ENCODE assay signal across 34 cellular contexts in genomic region chr11:92881940-92882339, GRCh38.
"Had no signal": no experiment of that assay in that cellular context is flagged by ENCODE, and none has a peak within 500 bp of the region (broad histone marks: within the 10 kb centered on the region; RNA-seq: fewer than 3 reads in every experiment).

No MANE protein-coding gene starts in this region.

- H3K4me1 Mint-ChIP-seq: activated B cell treated with CpG ODN at 0.5 μM for 24 hours; activated CD4-positive, alpha-beta T cell treated with anti-CD3 and anti-CD28 coated beads, Interleukin-2, amount 10 ng/mL, durations not matched to agents 24 days and 14 days; activated T-helper 17 cell treated with anti-CD3 and anti-CD28 coated beads, Interleukin-2, amount 50 U/mL, for 72 hours had no signal

- H3K27ac Mint-ChIP-seq: activated B cell treated with CpG ODN at 0.5 μM for 24 hours; activated CD4-positive, alpha-beta memory T cell treated with anti-CD3 and anti-CD28 coated beads for 36 hours; activated CD4-positive, alpha-beta T cell treated with anti-CD3 and anti-CD28 coated beads, Interleukin-2, amount 10 ng/mL, durations not matched to agents 24 days and 14 days; activated CD8-positive, alpha-beta T cell treated with anti-CD3 and anti-CD28 coated beads for 36 hours; activated naive CD4-positive, alpha-beta T cell treated with anti-CD3 and anti-CD28 coated beads for 36 hours; activated naive CD4-positive, alpha-beta T cell treated with anti-CD3 and anti-CD28 coated beads, Interleukin-2, amount 50 U/mL, for 72 hours; activated naive CD8-positive, alpha-beta T cell treated with anti-CD3 and anti-CD28 coated beads for 36 hours; activated T-cell treated with anti-CD3 and anti-CD28 coated beads, Interleukin-2, amount 50 U/mL, for 72 hours; activated T-helper 1 cell treated with anti-CD3 and anti-CD28 coated beads, Interleukin-12 subunit alpha, Interleukin-12 subunit beta, Interleukin-2, Interleukin-4 antibody, amounts not matched to agents 30 ng/mL and 10 ng/mL and 1 ng/mL, durations not matched to agents 14 hours and 24 hours and 36 hours; activated T-helper 17 cell treated with anti-CD3 and anti-CD28 coated beads, Interleukin-2, amount 50 U/mL, for 72 hours; T-helper 1 cell treated with Interleukin-12 subunit alpha and Interleukin-12 subunit beta and Interleukin-4 antibody, amounts not matched to agents 30 μg/mL and 1 μg/mL, for 36 hours; T-helper 2 cell treated with Interferon-gamma antibody and Interleukin-4, amounts not matched to agents 5 μg/mL and 100 μg/mL, for 36 hours had no signal

- H3K36me3 Mint-ChIP-seq: activated CD4-positive, alpha-beta memory T cell treated with anti-CD3 and anti-CD28 coated beads for 36 hours; activated naive CD4-positive, alpha-beta T cell treated with anti-CD3 and anti-CD28 coated beads, Interleukin-2, amount 50 U/mL, for 72 hours; activated naive CD8-positive, alpha-beta T cell treated with anti-CD3 and anti-CD28 coated beads for 36 hours had no signal

- H3K27ac ChIP-seq: adrenal gland, ascending aorta, cardiac muscle cell, VCaP had no signal

- H3K27me3 Mint-ChIP-seq: activated B cell treated with CpG ODN at 0.5 μM for 24 hours; activated CD8-positive, alpha-beta T cell treated with anti-CD3 and anti-CD28 coated beads for 36 hours; activated T-helper 17 cell treated with anti-CD3 and anti-CD28 coated beads, Interleukin-2, amount 50 U/mL, for 72 hours had no signal

- DNase-seq: activated B cell treated with CpG ODN at 0.5 μM for 24 hours; activated CD4-positive, alpha-beta memory T cell treated with anti-CD3 and anti-CD28 coated beads for 36 hours; activated CD4-positive, alpha-beta T cell treated with anti-CD3 and anti-CD28 coated beads for 4 hours; activated CD4-positive, alpha-beta T cell treated with anti-CD3 and anti-CD28 coated beads, Interleukin-2, amount 10 ng/mL, durations not matched to agents 24 days and 14 days; activated CD4-positive, alpha-beta T cell treated with anti-CD3 and anti-CD28 coated beads, Interleukin-2, amount 50 U/mL, for 1 hour; activated CD4-positive, alpha-beta T cell treated with anti-CD3 and anti-CD28 coated beads, Interleukin-2, amount 50 U/mL, for 4 hours; activated CD4-positive, CD25-positive, alpha-beta regulatory T cell treated with anti-CD3 and anti-CD28 coated beads, Interleukin-2, amount 50 U/mL, for 72 hours; activated CD8-positive, alpha-beta memory T cell treated with anti-CD3 and anti-CD28 coated beads, Interleukin-2, amount 50 U/mL, for 4 hours; activated CD8-positive, alpha-beta T cell treated with anti-CD3 and anti-CD28 coated beads for 36 hours; activated effector memory CD4-positive, alpha-beta T cell treated with anti-CD3 and anti-CD28 coated beads, Interleukin-2, amount 50 U/mL, for 16 hours; activated gamma-delta T cell treated with Interleukin-2 at 50 U/mL for 16 hours; activated naive CD4-positive, alpha-beta T cell; activated naive CD4-positive, alpha-beta T cell treated with anti-CD3 and anti-CD28 coated beads for 36 hours; activated naive CD4-positive, alpha-beta T cell treated with anti-CD3 and anti-CD28 coated beads, Interleukin-2, amount 50 U/mL, for 16 hours; activated naive CD8-positive, alpha-beta T cell treated with anti-CD3 and anti-CD28 coated beads for 36 hours; activated T-cell treated with anti-CD3 and anti-CD28 coated beads for 4 hours; activated T-cell treated with anti-CD3 and anti-CD28 coated beads, Interleukin-2, amount 50 U/mL, for 1 hour; activated T-cell treated with anti-CD3 and anti-CD28 coated beads, Interleukin-2, amount 50 U/mL, for 4 hours; activated T-cell treated with anti-CD3 and anti-CD28 coated beads, Interleukin-2, amount 50 U/mL, for 72 hours; adrenal gland; amniotic stem cell; central memory CD4-positive, alpha-beta T cell; T-helper 1 cell; T-helper 2 cell; T-helper 9 cell had no signal

- ATAC-seq: activated CD8-positive, alpha-beta T cell treated with anti-CD3 and anti-CD28 coated beads for 36 hours; activated naive CD4-positive, alpha-beta T cell treated with anti-CD3 and anti-CD28 coated beads, Interleukin-2, amount 50 U/mL, for 72 hours; activated T-cell treated with anti-CD3 and anti-CD28 coated beads, Interleukin-2, amount 50 U/mL, for 4 hours; activated T-cell treated with anti-CD3 and anti-CD28 coated beads, Interleukin-2, amount 50 U/mL, for 72 hours; activated T-helper 17 cell treated with anti-CD3 and anti-CD28 coated beads, Interleukin-2, amount 50 U/mL, for 72 hours had no signal

- H3K4me3 Mint-ChIP-seq: activated B cell treated with CpG ODN at 0.5 μM for 24 hours; activated CD4-positive, alpha-beta memory T cell treated with anti-CD3 and anti-CD28 coated beads for 36 hours; activated CD4-positive, alpha-beta T cell treated with anti-CD3 and anti-CD28 coated beads, Interleukin-2, amount 10 ng/mL, durations not matched to agents 24 days and 14 days; activated CD8-positive, alpha-beta T cell treated with anti-CD3 and anti-CD28 coated beads for 36 hours; activated naive CD4-positive, alpha-beta T cell treated with anti-CD3 and anti-CD28 coated beads for 36 hours; activated naive CD8-positive, alpha-beta T cell treated with anti-CD3 and anti-CD28 coated beads for 36 hours; activated T-cell treated with anti-CD3 and anti-CD28 coated beads, Interleukin-2, amount 50 U/mL, for 4 hours; activated T-cell treated with anti-CD3 and anti-CD28 coated beads, Interleukin-2, amount 50 U/mL, for 72 hours; activated T-helper 1 cell treated with anti-CD3 and anti-CD28 coated beads, Interleukin-12 subunit alpha, Interleukin-12 subunit beta, Interleukin-2, Interleukin-4 antibody, amounts not matched to agents 30 ng/mL and 10 ng/mL and 1 ng/mL, durations not matched to agents 14 hours and 24 hours and 36 hours; activated T-helper 17 cell treated with anti-CD3 and anti-CD28 coated beads, Interleukin-2, amount 50 U/mL, for 72 hours; brain; T-helper 1 cell treated with Interleukin-12 subunit alpha and Interleukin-12 subunit beta and Interleukin-4 antibody, amounts not matched to agents 30 μg/mL and 1 μg/mL, for 36 hours; T-helper 2 cell treated with Interferon-gamma antibody and Interleukin-4, amounts not matched to agents 5 μg/mL and 100 μg/mL, for 36 hours had no signal

- H3K9me3 Mint-ChIP-seq: activated B cell treated with CpG ODN at 0.5 μM for 24 hours; activated CD4-positive, alpha-beta memory T cell treated with anti-CD3 and anti-CD28 coated beads for 36 hours; activated CD4-positive, alpha-beta T cell treated with anti-CD3 and anti-CD28 coated beads, Interleukin-2, amount 10 ng/mL, durations not matched to agents 24 days and 14 days; activated CD8-positive, alpha-beta T cell treated with anti-CD3 and anti-CD28 coated beads for 36 hours; activated naive CD4-positive, alpha-beta T cell treated with anti-CD3 and anti-CD28 coated beads for 36 hours; activated naive CD4-positive, alpha-beta T cell treated with anti-CD3 and anti-CD28 coated beads, Interleukin-2, amount 50 U/mL, for 72 hours; activated naive CD8-positive, alpha-beta T cell treated with anti-CD3 and anti-CD28 coated beads for 36 hours; activated T-cell treated with anti-CD3 and anti-CD28 coated beads, Interleukin-2, amount 50 U/mL, for 4 hours; activated T-cell treated with anti-CD3 and anti-CD28 coated beads, Interleukin-2, amount 50 U/mL, for 72 hours; activated T-helper 1 cell treated with anti-CD3 and anti-CD28 coated beads, Interleukin-12 subunit alpha, Interleukin-12 subunit beta, Interleukin-2, Interleukin-4 antibody, amounts not matched to agents 30 ng/mL and 10 ng/mL and 1 ng/mL, durations not matched to agents 14 hours and 24 hours and 36 hours; activated T-helper 17 cell treated with anti-CD3 and anti-CD28 coated beads, Interleukin-2, amount 50 U/mL, for 72 hours; T-helper 1 cell treated with Interleukin-12 subunit alpha and Interleukin-12 subunit beta and Interleukin-4 antibody, amounts not matched to agents 30 μg/mL and 1 μg/mL, for 36 hours; T-helper 2 cell treated with Interferon-gamma antibody and Interleukin-4, amounts not matched to agents 5 μg/mL and 100 μg/mL, for 36 hours had no signal
